ENCODE assay signal across 1 cellular context in the genomic region with DNA sequence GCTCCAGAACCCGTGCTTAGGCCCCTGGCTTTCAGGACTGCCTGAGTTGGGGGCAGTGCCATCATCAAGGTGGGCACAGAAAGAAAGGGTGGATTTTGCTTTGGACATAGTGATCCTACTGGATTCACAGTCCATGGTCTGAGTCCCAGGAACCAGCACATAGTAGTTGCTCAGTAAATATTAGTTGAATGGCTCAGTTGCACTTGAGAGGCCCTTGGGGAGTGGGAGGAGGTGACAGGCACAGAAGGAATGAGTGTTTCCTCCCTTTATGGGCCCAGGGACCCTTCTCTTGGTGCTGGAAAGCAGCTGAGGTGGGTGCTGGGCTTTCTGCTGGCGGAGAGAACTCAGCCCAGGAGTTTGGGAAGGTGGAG.
TF ChIP-seq lines count a peak whose summit lies in the region.

No MANE protein-coding gene starts in this region.

TF ChIP-seq in liver, 16 proteins besides CTCF, POLR2A, EP300 and RAD21 (continued from another document):
- TF ChIP-seq, protein P1, sequence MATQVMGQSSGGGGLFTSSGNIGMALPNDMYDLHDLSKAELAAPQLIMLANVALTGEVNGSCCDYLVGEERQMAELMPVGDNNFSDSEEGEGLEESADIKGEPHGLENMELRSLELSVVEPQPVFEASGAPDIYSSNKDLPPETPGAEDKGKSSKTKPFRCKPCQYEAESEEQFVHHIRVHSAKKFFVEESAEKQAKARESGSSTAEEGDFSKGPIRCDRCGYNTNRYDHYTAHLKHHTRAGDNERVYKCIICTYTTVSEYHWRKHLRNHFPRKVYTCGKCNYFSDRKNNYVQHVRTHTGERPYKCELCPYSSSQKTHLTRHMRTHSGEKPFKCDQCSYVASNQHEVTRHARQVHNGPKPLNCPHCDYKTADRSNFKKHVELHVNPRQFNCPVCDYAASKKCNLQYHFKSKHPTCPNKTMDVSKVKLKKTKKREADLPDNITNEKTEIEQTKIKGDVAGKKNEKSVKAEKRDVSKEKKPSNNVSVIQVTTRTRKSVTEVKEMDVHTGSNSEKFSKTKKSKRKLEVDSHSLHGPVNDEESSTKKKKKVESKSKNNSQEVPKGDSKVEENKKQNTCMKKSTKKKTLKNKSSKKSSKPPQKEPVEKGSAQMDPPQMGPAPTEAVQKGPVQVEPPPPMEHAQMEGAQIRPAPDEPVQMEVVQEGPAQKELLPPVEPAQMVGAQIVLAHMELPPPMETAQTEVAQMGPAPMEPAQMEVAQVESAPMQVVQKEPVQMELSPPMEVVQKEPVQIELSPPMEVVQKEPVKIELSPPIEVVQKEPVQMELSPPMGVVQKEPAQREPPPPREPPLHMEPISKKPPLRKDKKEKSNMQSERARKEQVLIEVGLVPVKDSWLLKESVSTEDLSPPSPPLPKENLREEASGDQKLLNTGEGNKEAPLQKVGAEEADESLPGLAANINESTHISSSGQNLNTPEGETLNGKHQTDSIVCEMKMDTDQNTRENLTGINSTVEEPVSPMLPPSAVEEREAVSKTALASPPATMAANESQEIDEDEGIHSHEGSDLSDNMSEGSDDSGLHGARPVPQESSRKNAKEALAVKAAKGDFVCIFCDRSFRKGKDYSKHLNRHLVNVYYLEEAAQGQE (IDR thresholded peaks at IDR 0.05), result no peak
- TF ChIP-seq HNF4G (IDR thresholded peaks at IDR 0.05) (no peak), GABPA (IDR thresholded peaks at IDR 0.05 in 1 of 2, conservative IDR thresholded peaks at IDR 0.05 in 1 of 2) (no peak)
- TF ChIP-seq, protein P2, sequence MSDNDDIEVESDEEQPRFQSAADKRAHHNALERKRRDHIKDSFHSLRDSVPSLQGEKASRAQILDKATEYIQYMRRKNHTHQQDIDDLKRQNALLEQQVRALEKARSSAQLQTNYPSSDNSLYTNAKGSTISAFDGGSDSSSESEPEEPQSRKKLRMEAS (IDR thresholded peaks at IDR 0.05), result no peak
